ENCODE assay signal across 8 cellular contexts in genomic region chr15:63506537-63507035, GRCh38. TPM values are rescaled to one million over a fixed set of nuclear protein-coding genes. Genes with fewer than 3 reads are reported as not detected.
A peak's percentile ranks its signal among the peaks of the same experiment; 100 is the strongest.
DNase-seq lines count a peak whose midpoint lies in the region; ATAC-seq and TF ChIP-seq lines count a peak whose summit lies in the region.

No MANE protein-coding gene starts in this region.

- H3K9me3 ChIP-seq in right cardiac atrium (ENCODE audit: control insufficient read depth, low read length) = no peaks in the 10 kb centered on the region

- H3K4me1 ChIP-seq in right cardiac atrium (ENCODE audit: control insufficient read depth, insufficient read depth, low read length) = peaks cover 6% of the 10 kb centered on the region

- DNase-seq in NB4 (ENCODE audit: low read depth) (peak; percentile 57), chondrocyte (ENCODE audit: low spot score) (no peak), osteocyte (ENCODE audit: extremely low spot score, unreplicated experiment) (no peak), islet precursor cell (no peak), GM19240 (ENCODE audit: insufficient read length, low spot score) (no peak), right cardiac atrium (no peak)

- H3K4me1 Mint-ChIP-seq in chondrocyte (ENCODE audit: low read depth) (peaks cover 71% of the 10 kb centered on the region), osteocyte (ENCODE audit: unreplicated experiment) (peaks cover 74% of the 10 kb centered on the region)

- H3K27me3 Mint-ChIP-seq in chondrocyte (ENCODE audit: low read depth) (no peaks in the 10 kb centered on the region), osteocyte (ENCODE audit: unreplicated experiment) (no peaks in the 10 kb centered on the region)

- H3K9me3 Mint-ChIP-seq in chondrocyte (ENCODE audit: low read depth) (no peaks in the 10 kb centered on the region), osteocyte (ENCODE audit: unreplicated experiment) (no peaks in the 10 kb centered on the region)

- WGBS in right cardiac atrium = 81% methylated on average over 8 of the region's 8 CpGs

- intact Hi-C loops in right cardiac atrium (cut with DNase I) = loop anchor here in 2 of 4 donors (5.0 to 10.0 kb wide), 2 partner anchors 36 to 88 kb away; partner anchors contain the start of gene FBXL22 (in 1 of the 2)

- H3K36me3 Mint-ChIP-seq in chondrocyte (ENCODE audit: low read depth) (no peaks in the 10 kb centered on the region), osteocyte (ENCODE audit: unreplicated experiment) (no peaks in the 10 kb centered on the region)

- ATAC-seq in right cardiac atrium = no peak
- ATAC-seq in HG03521 (IDR thresholded peaks at IDR 0.05; ENCODE audit: unreplicated experiment) = no peak

- TF ChIP-seq CTCF in NB4 (IDR thresholded peaks at IDR 0.05; ENCODE audit: low read depth, low read length) = no peak
- TF ChIP-seq CTCF in chondrocyte (IDR thresholded peaks at IDR 0.05) = no peak
- no peak for TF ChIP-seq CTCF in osteocyte (IDR thresholded peaks at IDR 0.05)

- no peak overlapping the region for H3K27ac ChIP-seq in right cardiac atrium (ENCODE audit: low read length)

- TF ChIP-seq POLR2A in NB4 (IDR thresholded peaks at IDR 0.05; ENCODE audit: extremely low read depth, insufficient read length) = no peak

- H3K4me3 ChIP-seq in GM08714 (ENCODE audit: low read length) = peak overlapping the region; percentile 97
- peak overlapping the region; percentile 77 for H3K4me3 ChIP-seq in NB4 (ENCODE audit: low read depth, low read length)
- H3K4me3 ChIP-seq in right cardiac atrium (ENCODE audit: low read length) = no peak overlapping the region

- peak overlapping the region; percentile 74 for H3K4me3 Mint-ChIP-seq in chondrocyte (ENCODE audit: unreplicated experiment)
- peak overlapping the region; percentile 79 for H3K4me3 Mint-ChIP-seq in osteocyte (ENCODE audit: unreplicated experiment)

- H3K27ac Mint-ChIP-seq in chondrocyte (ENCODE audit: unreplicated experiment) (no peak overlapping the region), osteocyte (ENCODE audit: unreplicated experiment) (peak overlapping the region; percentile 90)

- H3K27me3 ChIP-seq in right cardiac atrium (ENCODE audit: control insufficient read depth, insufficient read depth) = no peaks in the 10 kb centered on the region

RNA-seq across cellular contexts. Expression of gene USP3, which starts 2.2 kb away (rescaled TPM):
- total RNA-seq in chondrocyte = 27.6 to 30.6 TPM (median 28.7 TPM) in 3 replicates
- total RNA-seq in osteocyte = 41.2 and 45.9 TPM in 2 replicates
- 10 to 100 TPM; 17.6 to 26.0 (median 21.2) TPM for total RNA-seq in right cardiac atrium
- 7.8 TPM for polyA plus RNA-seq in right cardiac atrium
